In genomic region chr7:141012696-141013344, GRCh38 we compare ENCODE assay signal across 8 cellular contexts. TPM values are rescaled to one million over a fixed set of nuclear protein-coding genes. Genes with fewer than 3 reads are reported as not detected.
DNase-seq lines count a peak whose midpoint lies in the region; ATAC-seq and TF ChIP-seq lines count a peak whose summit lies in the region.

No MANE protein-coding gene starts in this region.

- H2AK5ac ChIP-seq in trophoblast cell (ENCODE audit: low read length): no peak overlapping the region

- no peak overlapping the region for H2BK5ac ChIP-seq in trophoblast cell (ENCODE audit: low read depth, low read length, poor library complexity)

- H2AFZ ChIP-seq in trophoblast cell (ENCODE audit: insufficient read depth, low read length, poor library complexity): no peak overlapping the region

- H4K12ac ChIP-seq in trophoblast cell (ENCODE audit: low read depth, low read length): no peak overlapping the region

- peaks cover 2% of the 10 kb centered on the region for H3K9me3 Mint-ChIP-seq in glutamatergic neuron (ENCODE audit: unreplicated experiment)

- H3K4me1 ChIP-seq in esophagus squamous epithelium (peaks cover 5 to 35% (median 9%) of the 10 kb centered on the region in 3 donors), trophoblast cell (ENCODE audit: control insufficient read depth in 1 of 2, insufficient read depth in 2 of 2, low read length in 2 of 2) (peaks cover 0 to 4% of the 10 kb centered on the region in 2 experiments)

- H3K23ac ChIP-seq in trophoblast cell (ENCODE audit: low read length): no peak overlapping the region

- intact Hi-C loops in esophagus squamous epithelium (cut with DNase I): no loop called here

- ATAC-seq in T-helper 17 cell: no peak
- ATAC-seq in HG03095 (IDR thresholded peaks at IDR 0.05; ENCODE audit: unreplicated experiment): no peak

- H4K91ac ChIP-seq in trophoblast cell (ENCODE audit: low read depth, low read length): no peak overlapping the region

- WGBS in esophagus squamous epithelium, 2 donors: 39 to 44% methylated on average over 2 of the region's 2 CpGs
- no CpG with 5 or more reads among the region's 2 CpGs for WGBS in trophoblast cell (ENCODE audit: extremely low coverage, insufficient coverage, insufficient read length)

- no peak overlapping the region for H3K18ac ChIP-seq in trophoblast cell (ENCODE audit: low read length)

- H3K9me3 ChIP-seq in T-helper 17 cell (ENCODE audit: control insufficient read depth, low read length, poor library complexity, severe bottlenecking): peaks cover 7% of the 10 kb centered on the region
- no peaks in the 10 kb centered on the region for H3K9me3 ChIP-seq in esophagus squamous epithelium
- H3K9me3 ChIP-seq in trophoblast cell (ENCODE audit: insufficient read depth, low read depth, low read length): no peaks in the 10 kb centered on the region

- H3K27me3 Mint-ChIP-seq in T-helper 17 cell: peaks cover 5% of the 10 kb centered on the region
- H3K27me3 Mint-ChIP-seq in glutamatergic neuron (ENCODE audit: unreplicated experiment): no peaks in the 10 kb centered on the region

- no peak overlapping the region for H2BK120ac ChIP-seq in trophoblast cell (ENCODE audit: insufficient read depth, low read length, poor library complexity)

- H3K27me3 ChIP-seq in esophagus squamous epithelium: peaks cover 0 to 10% (median 0%) of the 10 kb centered on the region in 4 donors
- H3K27me3 ChIP-seq in trophoblast cell (ENCODE audit: insufficient read depth, low read length): no peaks in the 10 kb centered on the region

- TF ChIP-seq CTCF in 22Rv1 (IDR thresholded peaks at IDR 0.05) (no peak), glutamatergic neuron (IDR thresholded peaks at IDR 0.05; ENCODE audit: partially characterized antibody, unreplicated experiment) (no peak), esophagus squamous epithelium (IDR thresholded peaks at IDR 0.05) (no peak)

- TF ChIP-seq POLR2A in esophagus squamous epithelium (IDR thresholded peaks at IDR 0.05): no peak

- peak overlapping the region; percentile 75; the same call in 1 of the 2 replicates for H3K27ac ChIP-seq in 22Rv1
- H3K27ac ChIP-seq in esophagus squamous epithelium: peak overlapping the region in 2 of 4 donors; percentile 4 to 44
- no peak overlapping the region for H3K27ac ChIP-seq in trophoblast cell (ENCODE audit: low read depth, low read length)

- peaks cover 0 to 26% (median 4%) of the 10 kb centered on the region in 3 donors for H3K36me3 ChIP-seq in esophagus squamous epithelium
- peaks cover 0 to 3% of the 10 kb centered on the region in 2 experiments for H3K36me3 ChIP-seq in trophoblast cell (ENCODE audit: control insufficient read depth in 1 of 2, insufficient read depth in 2 of 2, low read length in 2 of 2)

- H3K36me3 Mint-ChIP-seq in T-helper 17 cell (ENCODE audit: low read depth) (peaks cover 2% of the 10 kb centered on the region), glutamatergic neuron (ENCODE audit: unreplicated experiment) (no peaks in the 10 kb centered on the region)

- peak overlapping the region; percentile 99 for H3K27ac Mint-ChIP-seq in T-helper 17 cell
- no peak overlapping the region for H3K27ac Mint-ChIP-seq in glutamatergic neuron (ENCODE audit: unreplicated experiment)

- H4K8ac ChIP-seq in trophoblast cell (ENCODE audit: low read depth, low read length): no peak overlapping the region

- no peak overlapping the region for H3K14ac ChIP-seq in trophoblast cell (ENCODE audit: low read length)

- H3K79me1 ChIP-seq in trophoblast cell (ENCODE audit: low read length): peaks cover 4% of the 10 kb centered on the region

- H2BK12ac ChIP-seq in trophoblast cell (ENCODE audit: low read length): no peak overlapping the region

- no peak overlapping the region for H3K9ac ChIP-seq in trophoblast cell (ENCODE audit: low read length)

- H3K79me2 ChIP-seq in trophoblast cell (ENCODE audit: control insufficient read depth, insufficient read depth, low read length, poor library complexity): no peaks in the 10 kb centered on the region

- H3K4me3 ChIP-seq in esophagus squamous epithelium (no peak overlapping the region), trophoblast cell (ENCODE audit: low read depth, low read length) (no peak overlapping the region)

- no peak overlapping the region for H3K4ac ChIP-seq in trophoblast cell (ENCODE audit: low read depth, low read length)

- H3K4me1 Mint-ChIP-seq in T-helper 17 cell (peaks cover 28% of the 10 kb centered on the region), glutamatergic neuron (ENCODE audit: low read depth, unreplicated experiment) (no peaks in the 10 kb centered on the region)

- H3K4me2 ChIP-seq in trophoblast cell (ENCODE audit: low read length): no peak overlapping the region

- DNase-seq in ELR (ENCODE audit: low read depth): peak; percentile 64
- DNase-seq in T-helper 17 cell: no peak
- DNase-seq in glutamatergic neuron: no peak
- DNase-seq in esophagus squamous epithelium (lab: John Stamatoyannopoulos, UW): no peak
- DNase-seq in trophoblast cell: no peak
- DNase-seq in AG08395 (ENCODE audit: low spot score): no peak

- peak overlapping the region; percentile 90 for H3K4me3 Mint-ChIP-seq in T-helper 17 cell
- peak overlapping the region; percentile 67 for H3K4me3 Mint-ChIP-seq in glutamatergic neuron (ENCODE audit: unreplicated experiment)

RNA-seq across cellular contexts. Expression of gene MRPS33, which starts 1.9 kb away (rescaled TPM):
- total RNA-seq in T-helper 17 cell (10 to 100 TPM; 23.7 to 30.6 TPM), glutamatergic neuron (ENCODE audit: unreplicated experiment) (33.9 TPM), esophagus squamous epithelium (10 to 100 TPM; 12.7 to 25.2 (median 16.1) TPM)
- polyA plus RNA-seq in trophoblast cell (2013): 65.8 and 66.5 TPM in 2 replicates
